ENCODE assay signal across 22 cellular contexts in the genomic region with DNA sequence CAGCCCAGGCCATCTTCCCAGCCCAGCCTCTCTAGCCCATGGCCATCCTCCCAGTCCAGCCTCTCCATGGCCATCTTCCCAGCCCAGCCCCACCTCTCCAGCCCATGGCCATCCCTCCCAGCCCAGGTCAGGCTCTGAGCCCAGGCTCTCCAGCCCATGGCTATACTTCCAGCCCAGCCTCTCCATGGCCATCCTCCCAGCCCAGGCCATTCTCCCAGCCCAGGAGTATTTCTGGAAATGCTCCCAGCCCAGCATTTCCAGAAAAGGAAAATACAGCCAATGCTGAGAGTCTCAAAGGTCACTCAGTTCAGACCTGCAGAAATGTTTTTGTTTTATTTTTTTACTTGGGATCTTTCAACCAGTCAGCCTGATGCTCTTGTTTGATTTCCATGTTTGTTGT.
DNase-seq lines count a peak whose midpoint lies in the region; ATAC-seq and TF ChIP-seq lines count a peak whose summit lies in the region.
"Had no signal": no experiment of that assay in that cellular context is flagged by ENCODE, and none has a peak within 500 bp of the region (broad histone marks: within the 10 kb centered on the region; RNA-seq: fewer than 3 reads in every experiment).

No MANE protein-coding gene starts in this region.

- TF ChIP-seq CTCF in natural killer cell (IDR thresholded peaks at IDR 0.05), result no peak

- H3K4me1 ChIP-seq in neuronal stem cell (ENCODE audit: control insufficient read depth in 2 of 2, insufficient read depth in 1 of 2, low read depth in 1 of 2, low read length in 2 of 2), result no peaks in the 10 kb centered on the region

- no peak overlapping the region for H2BK5ac ChIP-seq in neuronal stem cell (ENCODE audit: low read length)

- H3K4ac ChIP-seq in neuronal stem cell (ENCODE audit: low read length), result peak overlapping the region; percentile 38

- DNase-seq in natural killer cell treated with Interleukin-12 subunit alpha and Interleukin-12 subunit beta and Interleukin-15 and Interleukin-18, amount 100 ng/mL, for 72 hours (ENCODE audit: low spot score), result no peak
- no peak for DNase-seq in natural killer cell
- peak; percentile 49 for DNase-seq in fibroblast of peridontal ligament (ENCODE audit: extremely low read depth)
- no peak for DNase-seq in neuronal stem cell (ENCODE audit: low spot score)
- DNase-seq in iPS-NIHi7 (ENCODE audit: extremely low spot score), result no peak
- DNase-seq in Ammon's horn (ENCODE audit: low spot score), result no peak
- DNase-seq in inferior parietal cortex (ENCODE audit: extremely low spot score), result no peak
- DNase-seq in SKM-1 (lab: John Stamatoyannopoulos, UW; ENCODE audit: unreplicated experiment), result no peak
- DNase-seq: CD8-positive, alpha-beta T cell; GDM1; GOT3; HCEC 1CT; KG1; NCI-H1105; NCI-H146; NCI-H2029 treated with DMSO at 0.1 percent for 48 hours; NCI-H226; NCI-H510A treated with DMSO at 0.1 percent for 48 hours; NCI-H748 treated with DMSO at 0.1 percent for 48 hours; PC-9 had no signal

- H3K4me3 ChIP-seq in neuronal stem cell (ENCODE audit: low read length in 2 of 2), result no peak overlapping the region
- H3K4me3 ChIP-seq: PC-9 had no signal

- peak overlapping the region; percentile 85 for H2AK5ac ChIP-seq in neuronal stem cell (ENCODE audit: low read depth, low read length)

- H3K18ac ChIP-seq in neuronal stem cell (ENCODE audit: low read length), result peak overlapping the region; percentile 33

- peaks cover 14% of the 10 kb centered on the region for H3K36me3 Mint-ChIP-seq in natural killer cell treated with Interleukin-12 subunit alpha and Interleukin-12 subunit beta and Interleukin-15 and Interleukin-18, amount 100 ng/mL, for 72 hours
- no peaks in the 10 kb centered on the region for H3K36me3 Mint-ChIP-seq in natural killer cell
- H3K36me3 Mint-ChIP-seq: CD8-positive, alpha-beta T cell had no signal

- no peak overlapping the region for H2BK12ac ChIP-seq in neuronal stem cell (ENCODE audit: low read length)

- H2BK15ac ChIP-seq in neuronal stem cell (ENCODE audit: low read length), result no peak overlapping the region

- H3K4me3 Mint-ChIP-seq in natural killer cell treated with Interleukin-12 subunit alpha and Interleukin-12 subunit beta and Interleukin-15 and Interleukin-18, amount 100 ng/mL, for 72 hours, result peak overlapping the region; percentile 1
- H3K4me3 Mint-ChIP-seq in natural killer cell, result no peak overlapping the region
- H3K4me3 Mint-ChIP-seq: CD8-positive, alpha-beta T cell had no signal

- no peak overlapping the region for H2BK120ac ChIP-seq in neuronal stem cell (ENCODE audit: low read depth, low read length)

- no peaks in the 10 kb centered on the region for H3K9me3 ChIP-seq in neuronal stem cell (replicated peaks in 1 of 2; ENCODE audit: control insufficient read depth in 2 of 2, insufficient read depth in 1 of 2, low read depth in 1 of 2, low read length in 2 of 2)

- H3K14ac ChIP-seq in neuronal stem cell (ENCODE audit: low read length), result peak overlapping the region; percentile 23

- peak overlapping the region in 1 of 2 donors; percentile 65 for H3K27ac Mint-ChIP-seq in natural killer cell treated with Interleukin-12 subunit alpha and Interleukin-12 subunit beta and Interleukin-15 and Interleukin-18, amount 100 ng/mL, for 72 hours
- no peak overlapping the region for H3K27ac Mint-ChIP-seq in natural killer cell
- H3K27ac Mint-ChIP-seq: CD8-positive, alpha-beta T cell had no signal

- no peak for ATAC-seq in natural killer cell treated with Interleukin-12 subunit alpha and Interleukin-12 subunit beta and Interleukin-15 and Interleukin-18, amount 100 ng/mL, for 72 hours
- ATAC-seq in natural killer cell, result no peak
- ATAC-seq: CD8-positive, alpha-beta T cell had no signal

- H3K36me3 ChIP-seq in neuronal stem cell (replicated peaks in 1 of 2; ENCODE audit: control insufficient read depth in 2 of 2, insufficient read depth in 2 of 2, low read length in 2 of 2), result no peaks in the 10 kb centered on the region

- H2AFZ ChIP-seq in neuronal stem cell (ENCODE audit: low read length), result no peak overlapping the region
- H2AFZ ChIP-seq: PC-9 had no signal

- no peak overlapping the region for H3K4me2 ChIP-seq in neuronal stem cell (ENCODE audit: insufficient read depth, low read length, poor library complexity, severe bottlenecking)
- H3K4me2 ChIP-seq: PC-9 had no signal

- intact Hi-C loops in natural killer cell (cut with micrococcal nuclease), result loop anchor here (10.0 kb wide), 1 partner anchor 205 kb away; no protein-coding TSS in a partner anchor

- H3K27me3 Mint-ChIP-seq in natural killer cell treated with Interleukin-12 subunit alpha and Interleukin-12 subunit beta and Interleukin-15 and Interleukin-18, amount 100 ng/mL, for 72 hours, result peaks cover 0 to 20% of the 10 kb centered on the region in 2 donors
- peaks cover 5 to 12% of the 10 kb centered on the region in 2 donors for H3K27me3 Mint-ChIP-seq in natural killer cell (ENCODE audit: low read depth in 2 of 2)

- no peaks in the 10 kb centered on the region for H3K79me1 ChIP-seq in neuronal stem cell (ENCODE audit: low read depth, low read length)

- H3K27ac ChIP-seq in neuronal stem cell (replicated peaks; ENCODE audit: low read length), result no peak overlapping the region
- H3K27ac ChIP-seq: 22Rv1, HL-60, PC-9 had no signal

- no peak overlapping the region for H4K91ac ChIP-seq in neuronal stem cell (ENCODE audit: low read depth, low read length, poor library complexity)

- no peak overlapping the region for H4K8ac ChIP-seq in neuronal stem cell (ENCODE audit: low read depth, low read length)

- H3K27me3 ChIP-seq in neuronal stem cell (ENCODE audit: control insufficient read depth in 3 of 3, insufficient read depth in 3 of 3, low read depth in 1 of 3, low read length in 3 of 3), result peaks cover 0 to 8% (median 0%) of the 10 kb centered on the region in 3 experiments

- no peak overlapping the region for H3K23ac ChIP-seq in neuronal stem cell (ENCODE audit: low read depth, low read length, poor library complexity)

- H3K9me3 Mint-ChIP-seq in natural killer cell treated with Interleukin-12 subunit alpha and Interleukin-12 subunit beta and Interleukin-15 and Interleukin-18, amount 100 ng/mL, for 72 hours, result no peaks in the 10 kb centered on the region
- no peaks in the 10 kb centered on the region for H3K9me3 Mint-ChIP-seq in natural killer cell
- H3K9me3 Mint-ChIP-seq: CD8-positive, alpha-beta T cell had no signal

- no peak overlapping the region for H3K9ac ChIP-seq in neuronal stem cell (ENCODE audit: low read depth, low read length, poor library complexity)

- peaks cover 23 to 34% of the 10 kb centered on the region in 2 donors for H3K4me1 Mint-ChIP-seq in natural killer cell treated with Interleukin-12 subunit alpha and Interleukin-12 subunit beta and Interleukin-15 and Interleukin-18, amount 100 ng/mL, for 72 hours (ENCODE audit: low read depth in 2 of 2)
- no peaks in the 10 kb centered on the region for H3K4me1 Mint-ChIP-seq in natural killer cell
